In genomic region chr3:60743631-60744164, GRCh38 we compare ENCODE assay signal across 12 cellular contexts.
DNase-seq lines count a peak whose midpoint lies in the region; ATAC-seq, FAIRE-seq and TF ChIP-seq lines count a peak whose summit lies in the region.
"Had no signal": no experiment of that assay in that cellular context is flagged by ENCODE, and none has a peak within 500 bp of the region (broad histone marks: within the 10 kb centered on the region; RNA-seq: fewer than 3 reads in every experiment).

No MANE protein-coding gene starts in this region.

- intact Hi-C loops in testis (cut with DNase I; ENCODE audit: low total_unique reads), result no loop called here

- TF ChIP-seq CTCF in HL-60 (IDR thresholded peaks at IDR 0.05; ENCODE audit: insufficient read depth, low read length), result no peak
- peak; percentile 39 for TF ChIP-seq CTCF in epithelial cell of proximal tubule (conservative IDR thresholded peaks at IDR 0.05; ENCODE audit: low read depth, low read length)
- no peak for TF ChIP-seq CTCF in testis (IDR thresholded peaks at IDR 0.05)

- no peak for ATAC-seq in GM18867 (IDR thresholded peaks at IDR 0.05; ENCODE audit: unreplicated experiment)

- 51 to 88% (median 59%) methylated on average over 4 of the region's 4 CpGs for WGBS in small intestine, 3 donors
- 24 to 53% methylated on average over 4 of the region's 4 CpGs for whole genome bisulfite sequencing in testis, 2 donors

- peak in 1 of 2 experiments; percentile 54 for DNase-seq in HL-60 (ENCODE audit: low read depth in 1 of 2, low spot score in 1 of 2)
- DNase-seq in NCI-H446 treated with DMSO at 0.1 percent for 48 hours (lab: John Stamatoyannopoulos, UW), result peak; percentile 19
- DNase-seq in epithelial cell of proximal tubule (ENCODE audit: low read depth), result no peak
- peak; percentile 2 for DNase-seq in putamen (ENCODE audit: low spot score)
- no peak for DNase-seq in small intestine
- no peak for DNase-seq in NCI-H1048 (lab: John Stamatoyannopoulos, UW)
- no peak for DNase-seq in testis
- DNase-seq: activated CD4-positive, alpha-beta memory T cell treated with anti-CD3 and anti-CD28 coated beads for 36 hours; RPMI8226; stimulated activated CD4-positive, alpha-beta T cell treated with anti-CD3 and anti-CD28 coated beads, Interleukin-4, amount 100 ng/mL, for 1 hour had no signal

- no peak overlapping the region for H3K4me3 ChIP-seq in HL-60 (replicated peaks; ENCODE audit: insufficient read depth, low read length)
- no peak overlapping the region for H3K4me3 ChIP-seq in epithelial cell of proximal tubule (ENCODE audit: low read depth, low read length)
- no peak overlapping the region for H3K4me3 ChIP-seq in small intestine (ENCODE audit: low read depth in 1 of 2, low read length in 2 of 2)
- H3K4me3 ChIP-seq in testis, result no peak overlapping the region

- H3K27ac ChIP-seq in HL-60 (replicated peaks) (peak overlapping the region; percentile 10; the same call in 1 of the 2 replicates), small intestine (ENCODE audit: low read depth in 1 of 2, low read length in 1 of 2) (no peak overlapping the region), testis (no peak overlapping the region)
- H3K27ac ChIP-seq: KMS-11 had no signal

- no peak for TF ChIP-seq POLR2A in testis (IDR thresholded peaks at IDR 0.05)

- no peaks in the 10 kb centered on the region for H3K4me1 ChIP-seq in small intestine (ENCODE audit: control insufficient read depth in 2 of 2, insufficient read depth in 1 of 2, low read depth in 1 of 2, low read length in 1 of 2)
- no peaks in the 10 kb centered on the region for H3K4me1 ChIP-seq in testis

- no peaks in the 10 kb centered on the region for H3K27me3 ChIP-seq in HL-60 (ENCODE audit: insufficient read depth, poor library complexity, severe bottlenecking)
- H3K27me3 ChIP-seq in small intestine (ENCODE audit: control insufficient read depth in 2 of 2, insufficient read depth in 2 of 2, low read length in 2 of 2), result no peaks in the 10 kb centered on the region
- H3K27me3 ChIP-seq in testis, result no peaks in the 10 kb centered on the region

- H3K9me3 ChIP-seq in small intestine (ENCODE audit: control insufficient read depth, low read depth), result no peaks in the 10 kb centered on the region
- no peaks in the 10 kb centered on the region for H3K9me3 ChIP-seq in testis

- no peaks in the 10 kb centered on the region for H3K36me3 ChIP-seq in small intestine (ENCODE audit: control insufficient read depth in 2 of 2, insufficient read depth in 2 of 2, low read length in 2 of 2)
- no peaks in the 10 kb centered on the region for H3K36me3 ChIP-seq in testis (ENCODE audit: low read depth, missing control alignments)

- no peak for FAIRE-seq in small intestine (lab: Jason Lieb, UNC)

Comparison
In these comparisons a context has a peak if more than half of its experiments do, and no peak if none do; other contexts are left out.
1. DNase-seq: peak in NCI-H446 treated with DMSO at 0.1 percent for 48 hours (single experiment) and putamen (single experiment); none in epithelial cell of proximal tubule (single experiment), small intestine (single experiment), NCI-H1048 (single experiment) and testis (single experiment).